Comparison of ENCODE assay signal across 16 cellular contexts in genomic region chr17:51703364-51704341, GRCh38.
DNase-seq lines count a peak whose midpoint lies in the region; ATAC-seq and TF ChIP-seq lines count a peak whose summit lies in the region.
"Had no signal": no experiment of that assay in that cellular context is flagged by ENCODE, and none has a peak within 500 bp of the region (broad histone marks: within the 10 kb centered on the region; RNA-seq: fewer than 3 reads in every experiment).

No MANE protein-coding gene starts in this region.

- ATAC-seq in gastrocnemius medialis (peak; percentile 52 to 68), HG03139 (IDR thresholded peaks at IDR 0.05; ENCODE audit: unreplicated experiment) (no peak)
- ATAC-seq in stimulated activated effector memory CD8-positive, alpha-beta T cell treated with anti-CD3 and anti-CD28 coated beads, Interleukin-12 subunit alpha, Interleukin-12 subunit beta, amount 100 ng/mL, for 72 hours = no peak
- ATAC-seq: activated T-cell treated with anti-CD3 and anti-CD28 coated beads, Interleukin-2, amount 50 U/mL, for 72 hours had no signal

- H3K36me3 Mint-ChIP-seq in stimulated activated effector memory CD8-positive, alpha-beta T cell treated with anti-CD3 and anti-CD28 coated beads, Interleukin-12 subunit alpha, Interleukin-12 subunit beta, amount 100 ng/mL, for 72 hours = no peaks in the 10 kb centered on the region
- H3K36me3 Mint-ChIP-seq: immature natural killer cell had no signal

- H3K27ac ChIP-seq in brain microvascular endothelial cell = no peak overlapping the region
- peak overlapping the region; percentile 67 for H3K27ac ChIP-seq in left ventricle myocardium inferior (replicated peaks)
- peak overlapping the region in 1 of 4 donors; percentile 31 for H3K27ac ChIP-seq in gastrocnemius medialis
- H3K27ac ChIP-seq: cardiac muscle cell, neural progenitor cell, SJSA1 had no signal

- H3K4me1 ChIP-seq in left ventricle myocardium inferior (peaks cover 21% of the 10 kb centered on the region), gastrocnemius medialis (peaks cover 0 to 6% of the 10 kb centered on the region in 2 donors)
- H3K4me1 ChIP-seq: neural progenitor cell, SJSA1 had no signal

- H3K36me3 ChIP-seq in brain microvascular endothelial cell (replicated peaks) (no peaks in the 10 kb centered on the region), left ventricle myocardium inferior (no peaks in the 10 kb centered on the region), gastrocnemius medialis (no peaks in the 10 kb centered on the region)
- H3K36me3 ChIP-seq: cardiac muscle cell, neural progenitor cell, SJSA1 had no signal

- no peaks in the 10 kb centered on the region for H3K9me3 Mint-ChIP-seq in stimulated activated effector memory CD8-positive, alpha-beta T cell treated with anti-CD3 and anti-CD28 coated beads, Interleukin-12 subunit alpha, Interleukin-12 subunit beta, amount 100 ng/mL, for 72 hours
- H3K9me3 Mint-ChIP-seq: activated T-cell treated with anti-CD3 and anti-CD28 coated beads, Interleukin-2, amount 50 U/mL, for 72 hours; neural progenitor cell had no signal

- no peak overlapping the region for H3K4me3 Mint-ChIP-seq in stimulated activated effector memory CD8-positive, alpha-beta T cell treated with anti-CD3 and anti-CD28 coated beads, Interleukin-12 subunit alpha, Interleukin-12 subunit beta, amount 100 ng/mL, for 72 hours
- H3K4me3 Mint-ChIP-seq: activated T-cell treated with anti-CD3 and anti-CD28 coated beads, Interleukin-2, amount 50 U/mL, for 72 hours; immature natural killer cell; neural progenitor cell had no signal

- no peaks in the 10 kb centered on the region for H3K4me1 Mint-ChIP-seq in stimulated activated effector memory CD8-positive, alpha-beta T cell treated with anti-CD3 and anti-CD28 coated beads, Interleukin-12 subunit alpha, Interleukin-12 subunit beta, amount 100 ng/mL, for 72 hours
- H3K4me1 Mint-ChIP-seq: immature natural killer cell had no signal

- peak; percentile 17 for DNase-seq in HT1080 (ENCODE audit: low read depth)
- DNase-seq in brain microvascular endothelial cell = peak; percentile 2
- peak; percentile 70 for DNase-seq in left ventricle myocardium inferior
- no peak for DNase-seq in gastrocnemius medialis
- DNase-seq in stimulated activated effector memory CD8-positive, alpha-beta T cell treated with anti-CD3 and anti-CD28 coated beads, Interleukin-12 subunit alpha, Interleukin-12 subunit beta, amount 100 ng/mL, for 72 hours (ENCODE audit: low spot score in 2 of 2) = no peak
- no peak for DNase-seq in NCI-H510A treated with DMSO at 0.1 percent for 48 hours (lab: John Stamatoyannopoulos, UW)
- no peak for DNase-seq in SIG-M5 (lab: John Stamatoyannopoulos, UW)
- DNase-seq: activated T-cell treated with anti-CD3 and anti-CD28 coated beads, Interleukin-2, amount 50 U/mL, for 72 hours; GDM1; immature natural killer cell; MM.1S; stimulated activated CD4-positive, alpha-beta T cell treated with anti-CD3 and anti-CD28 coated beads, Interleukin-15, amount 100 ng/mL, for 24 hours had no signal

- in situ Hi-C loops in brain microvascular endothelial cell (cut with HindIII; ENCODE audit: low pct_ligation_motif_present, low sequenced_read_pairs) = no loop called here
- in situ Hi-C loops in gastrocnemius medialis (cut with MboI; ENCODE audit: low sequenced_read_pairs in 4 of 4) = no loop called here

- no peak overlapping the region for H3K27ac Mint-ChIP-seq in stimulated activated effector memory CD8-positive, alpha-beta T cell treated with anti-CD3 and anti-CD28 coated beads, Interleukin-12 subunit alpha, Interleukin-12 subunit beta, amount 100 ng/mL, for 72 hours
- H3K27ac Mint-ChIP-seq: activated T-cell treated with anti-CD3 and anti-CD28 coated beads, Interleukin-2, amount 50 U/mL, for 72 hours; immature natural killer cell; neural progenitor cell had no signal

- intact Hi-C loops in left ventricle myocardium inferior (cut with micrococcal nuclease) (no loop called here), gastrocnemius medialis (cut with DNase I; ENCODE audit: low total_unique reads) (no loop called here)

- H3K4me3 ChIP-seq in brain microvascular endothelial cell (ENCODE audit: low read depth, low read length) = no peak overlapping the region
- no peak overlapping the region for H3K4me3 ChIP-seq in left ventricle myocardium inferior
- no peak overlapping the region for H3K4me3 ChIP-seq in gastrocnemius medialis
- H3K4me3 ChIP-seq: cardiac muscle cell, neural progenitor cell, SJSA1 had no signal

- no peaks in the 10 kb centered on the region for H3K9me3 ChIP-seq in left ventricle myocardium inferior (replicated peaks)
- no peaks in the 10 kb centered on the region for H3K9me3 ChIP-seq in gastrocnemius medialis
- H3K9me3 ChIP-seq: SJSA1 had no signal

- no peak for TF ChIP-seq POLR2A in gastrocnemius medialis (IDR thresholded peaks at IDR 0.05)

- no peak for TF ChIP-seq CTCF in brain microvascular endothelial cell (IDR thresholded peaks at IDR 0.05; ENCODE audit: low read depth, low read length, missing control alignments)
- no peak for TF ChIP-seq CTCF in left ventricle myocardium inferior (IDR thresholded peaks at IDR 0.05; ENCODE audit: borderline replicate concordance)
- no peak for TF ChIP-seq CTCF in gastrocnemius medialis (IDR thresholded peaks at IDR 0.05 in 4 of 5, conservative IDR thresholded peaks at IDR 0.05 in 1 of 5)

- no peaks in the 10 kb centered on the region for H3K27me3 ChIP-seq in brain microvascular endothelial cell (replicated peaks)
- H3K27me3 ChIP-seq in left ventricle myocardium inferior (ENCODE audit: low read depth) = no peaks in the 10 kb centered on the region
- no peaks in the 10 kb centered on the region for H3K27me3 ChIP-seq in gastrocnemius medialis
- H3K27me3 ChIP-seq: cardiac muscle cell, neural progenitor cell, SJSA1 had no signal

Comparison
In these comparisons a context has a peak if more than half of its experiments do, and no peak if none do; other contexts are left out.
1. DNase-seq: peak in HT1080 (single experiment), brain microvascular endothelial cell (single experiment) and left ventricle myocardium inferior (single experiment); none in gastrocnemius medialis (0 of 2), stimulated activated effector memory CD8-positive, alpha-beta T cell treated with anti-CD3 and anti-CD28 coated beads, Interleukin-12 subunit alpha, Interleukin-12 subunit beta, amount 100 ng/mL, for 72 hours (0 of 2), NCI-H510A treated with DMSO at 0.1 percent for 48 hours (single experiment) and SIG-M5 (single experiment).
2. ATAC-seq: peak in gastrocnemius medialis (2 of 2); none in stimulated activated effector memory CD8-positive, alpha-beta T cell treated with anti-CD3 and anti-CD28 coated beads, Interleukin-12 subunit alpha, Interleukin-12 subunit beta, amount 100 ng/mL, for 72 hours (single experiment) and HG03139 (single experiment).